Comparison of ENCODE assay signal across 18 cellular contexts in the genomic region with DNA sequence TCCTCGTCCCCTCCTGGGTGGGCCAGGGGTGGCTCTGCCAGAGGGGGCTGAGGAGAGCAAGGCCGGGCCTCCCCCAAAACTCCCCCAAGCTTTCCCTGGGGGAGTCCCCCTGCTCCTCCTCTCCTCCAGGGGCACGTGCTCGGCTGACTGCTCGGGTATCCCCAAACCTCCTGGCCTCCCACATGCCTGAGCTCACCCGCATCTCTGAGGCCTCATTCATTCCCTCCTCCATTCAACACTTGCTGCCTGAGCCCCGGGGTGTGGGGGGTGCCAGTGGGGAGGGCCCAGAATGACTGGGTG.
"Had no signal": no experiment of that assay in that cellular context is flagged by ENCODE, and none has a peak within 500 bp of the region (broad histone marks: within the 10 kb centered on the region; RNA-seq: fewer than 3 reads in every experiment).

No MANE protein-coding gene starts in this region.

- H3K27ac ChIP-seq: heart left ventricle, pancreas, right lobe of liver, spleen had no signal

- ATAC-seq: heart left ventricle; pancreas; right lobe of liver; stimulated activated naive B cell treated with anti-CD40 and anti-IgM and Interleukin-4, amounts not matched to agents 10 μg/mL and 1 μg/mL and 100 μg/mL, for 72 hours had no signal

- H3K27ac Mint-ChIP-seq: naive thymus-derived CD4-positive, alpha-beta T cell; nephron progenitor cell; progenitor cell of endocrine pancreas; stimulated activated naive B cell treated with anti-CD40 and anti-IgM and Interleukin-4, amounts not matched to agents 10 μg/mL and 1 μg/mL and 100 μg/mL, for 72 hours had no signal

- DNase-seq: cerebellar nuclear complex; dermis blood vessel endothelial cell; effector CD8-positive, alpha-beta T cell; foreskin melanocyte; heart left ventricle; hippocampal formation; mesendoderm; naive thymus-derived CD4-positive, alpha-beta T cell; nephron progenitor cell; nucleus accumbens; pancreas; right lobe of liver; spleen; stimulated activated CD4-positive, alpha-beta T cell treated with anti-CD3 and anti-CD28 coated beads, Interleukin-2, amount 100 ng/mL, for 24 hours; stimulated activated CD4-positive, alpha-beta T cell treated with anti-CD3 and anti-CD28 coated beads, Interleukin-4, amount 100 ng/mL, for 4 hours; stimulated activated naive B cell treated with anti-CD40 and anti-IgM and Interleukin-4, amounts not matched to agents 10 μg/mL and 1 μg/mL and 100 μg/mL, for 72 hours; trophoblast cell had no signal

- H3K9me3 Mint-ChIP-seq: nephron progenitor cell had no signal

- H3K4me1 Mint-ChIP-seq: stimulated activated naive B cell treated with anti-CD40 and anti-IgM and Interleukin-4, amounts not matched to agents 10 μg/mL and 1 μg/mL and 100 μg/mL, for 72 hours had no signal

- H3K4me3 Mint-ChIP-seq: naive thymus-derived CD4-positive, alpha-beta T cell; nephron progenitor cell; stimulated activated naive B cell treated with anti-CD40 and anti-IgM and Interleukin-4, amounts not matched to agents 10 μg/mL and 1 μg/mL and 100 μg/mL, for 72 hours had no signal

- H3K36me3 ChIP-seq: heart left ventricle, pancreas, right lobe of liver, spleen had no signal

- H3K4me3 ChIP-seq: heart left ventricle, pancreas, right lobe of liver, spleen had no signal

- H3K36me3 Mint-ChIP-seq: naive thymus-derived CD4-positive, alpha-beta T cell; stimulated activated naive B cell treated with anti-CD40 and anti-IgM and Interleukin-4, amounts not matched to agents 10 μg/mL and 1 μg/mL and 100 μg/mL, for 72 hours had no signal

- H3K27me3 ChIP-seq: heart left ventricle, pancreas, right lobe of liver had no signal

- H3K4me1 ChIP-seq: pancreas, right lobe of liver had no signal

- H3K9me3 ChIP-seq: heart left ventricle, pancreas, right lobe of liver, spleen had no signal

- H3K27me3 Mint-ChIP-seq: naive thymus-derived CD4-positive, alpha-beta T cell; progenitor cell of endocrine pancreas had no signal
